Comparison of ENCODE assay signal across 11 cellular contexts in the genomic region with DNA sequence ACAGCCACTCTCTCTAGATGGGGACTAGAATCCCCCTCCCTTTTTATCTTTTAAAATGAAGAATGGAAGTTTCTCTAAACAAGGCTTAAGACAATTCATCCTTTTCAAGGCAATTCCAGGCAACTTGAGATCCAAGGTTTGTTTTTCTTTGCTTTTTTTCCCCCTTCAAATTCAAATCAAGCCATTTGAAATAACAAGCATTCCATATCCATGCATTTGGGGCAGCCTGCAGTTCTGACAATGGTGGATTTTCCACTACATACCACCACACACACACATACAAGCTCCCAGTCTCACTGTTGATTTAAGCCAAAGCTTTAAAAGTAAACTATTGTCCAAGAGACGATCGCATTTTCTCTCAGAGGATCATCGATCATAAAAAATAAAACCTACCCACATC. TPM values are rescaled to one million over a fixed set of nuclear protein-coding genes. Genes with fewer than 3 reads are reported as not detected.
DNase-seq lines count a peak whose midpoint lies in the region; ATAC-seq and TF ChIP-seq lines count a peak whose summit lies in the region.
"Had no signal": no experiment of that assay in that cellular context is flagged by ENCODE, and none has a peak within 500 bp of the region (broad histone marks: within the 10 kb centered on the region; RNA-seq: fewer than 3 reads in every experiment).

No MANE protein-coding gene starts in this region.

- H3K27me3 Mint-ChIP-seq in endodermal cell (ENCODE audit: insufficient read depth): peaks cover 21% of the 10 kb centered on the region
- H3K27me3 Mint-ChIP-seq in mesothelial cell of epicardium (ENCODE audit: low read depth): peaks cover 55% of the 10 kb centered on the region
- H3K27me3 Mint-ChIP-seq: activated CD4-positive, alpha-beta T cell treated with anti-CD3 and anti-CD28 coated beads, Interleukin-2, amount 10 ng/mL, durations not matched to agents 7 days and 5 days; activated naive CD4-positive, alpha-beta T cell treated with anti-CD3 and anti-CD28 coated beads, Interleukin-2, amount 10 ng/mL, durations not matched to agents 7 days and 5 days had no signal

- ATAC-seq in right lobe of liver: no peak
- no peak for ATAC-seq in gastroesophageal sphincter

- H3K4me1 ChIP-seq in A673 (ENCODE audit: insufficient read depth, low read length, poor library complexity, severe bottlenecking): peaks cover 15% of the 10 kb centered on the region
- H3K4me1 ChIP-seq in Karpas-422 (ENCODE audit: low read length): peaks cover 35% of the 10 kb centered on the region
- H3K4me1 ChIP-seq in endodermal cell (ENCODE audit: control insufficient read depth, insufficient read depth, low read length): peaks cover 3% of the 10 kb centered on the region
- no peaks in the 10 kb centered on the region for H3K4me1 ChIP-seq in right lobe of liver
- H3K4me1 ChIP-seq in gastroesophageal sphincter: peaks cover 0 to 11% (median 3%) of the 10 kb centered on the region in 3 donors
- H3K4me1 ChIP-seq: BLaER1 had no signal

- peak overlapping the region; percentile 33 for H3K9ac ChIP-seq in Karpas-422 (ENCODE audit: low read length)
- H3K9ac ChIP-seq in endodermal cell (ENCODE audit: extremely low read depth, low read length, poor library complexity, severe bottlenecking): no peak overlapping the region
- H3K9ac ChIP-seq: BLaER1 had no signal

- H3K4me3 ChIP-seq in A673 (ENCODE audit: low read depth, low read length, poor library complexity, severe bottlenecking): peak overlapping the region; percentile 57
- peak overlapping the region; percentile 20; the same call in 1 of the 2 replicates for H3K4me3 ChIP-seq in Karpas-422 (ENCODE audit: low read length)
- peak overlapping the region; percentile 57 for H3K4me3 ChIP-seq in endodermal cell (ENCODE audit: low read length)
- H3K4me3 ChIP-seq in lower leg skin (ENCODE audit: low read depth, poor library complexity, severe bottlenecking): no peak overlapping the region
- H3K4me3 ChIP-seq in right lobe of liver: no peak overlapping the region
- no peak overlapping the region for H3K4me3 ChIP-seq in gastroesophageal sphincter
- H3K4me3 ChIP-seq: BLaER1 had no signal

- TF ChIP-seq EP300 in gastroesophageal sphincter (IDR thresholded peaks at IDR 0.05): no peak

- BruUV-seq in A673 (replicated peaks; lab: Mats Ljungman, UMichigan): TSS peak; percentile 89

- H3K4me2 ChIP-seq in Karpas-422 (ENCODE audit: low read depth, low read length, poor library complexity, severe bottlenecking): peak overlapping the region; percentile 66
- H3K4me2 ChIP-seq: BLaER1 had no signal

- H3K4me3 Mint-ChIP-seq in endodermal cell (peak overlapping the region; percentile 44), mesothelial cell of epicardium (peak overlapping the region; percentile 60)
- H3K4me3 Mint-ChIP-seq: activated CD4-positive, alpha-beta T cell treated with anti-CD3 and anti-CD28 coated beads, Interleukin-2, amount 10 ng/mL, durations not matched to agents 7 days and 5 days; activated naive CD4-positive, alpha-beta T cell treated with anti-CD3 and anti-CD28 coated beads, Interleukin-2, amount 10 ng/mL, durations not matched to agents 7 days and 5 days had no signal

- peak overlapping the region; percentile 66 for H3K27ac ChIP-seq in A673 (ENCODE audit: low read depth, low read length, poor library complexity, severe bottlenecking)
- H3K27ac ChIP-seq in Karpas-422 (ENCODE audit: low read length): peak overlapping the region; percentile 63
- H3K27ac ChIP-seq in endodermal cell (ENCODE audit: low read depth, low read length): no peak overlapping the region
- no peak overlapping the region for H3K27ac ChIP-seq in right lobe of liver
- no peak overlapping the region for H3K27ac ChIP-seq in gastroesophageal sphincter
- H3K27ac ChIP-seq: BLaER1 had no signal

- no peaks in the 10 kb centered on the region for H3K36me3 Mint-ChIP-seq in endodermal cell (ENCODE audit: low read depth)
- H3K36me3 Mint-ChIP-seq in mesothelial cell of epicardium: no peaks in the 10 kb centered on the region

- H3K27me3 ChIP-seq in A673 (replicated peaks; ENCODE audit: insufficient read depth, low read depth, low read length, poor library complexity): no peaks in the 10 kb centered on the region
- no peaks in the 10 kb centered on the region for H3K27me3 ChIP-seq in Karpas-422 (ENCODE audit: low read length)
- no peaks in the 10 kb centered on the region for H3K27me3 ChIP-seq in endodermal cell (ENCODE audit: control insufficient read depth, insufficient read depth, low read length, poor library complexity, severe bottlenecking)
- H3K27me3 ChIP-seq in right lobe of liver: peaks cover 0 to 3% of the 10 kb centered on the region in 2 donors
- peaks cover 71% of the 10 kb centered on the region for H3K27me3 ChIP-seq in gastroesophageal sphincter
- H3K27me3 ChIP-seq: BLaER1 had no signal

- DNase-seq in A673 (ENCODE audit: low spot score) (no peak), Karpas-422 (no peak), endodermal cell (no peak), mesothelial cell of epicardium (ENCODE audit: low spot score in 2 of 2, unreplicated experiment in 2 of 2) (no peak), lower leg skin (ENCODE audit: low spot score in 2 of 2) (no peak), right lobe of liver (no peak), SK-N-DZ (ENCODE audit: low spot score) (no peak)

- CTCF ChIA-PET in A673 (lab: Charles Lee): interaction anchor here (0.6 to 1.9 kb wide), 15 partner anchors 8 to 400 kb away, joined by 3 to 18 read pairs (median 3); no protein-coding TSS in a partner anchor

- POLR2A ChIA-PET in A673 (lab: Charles Lee; ENCODE audit: low non-redundant PET): interaction anchor here (0.6 kb wide), 1 partner anchor 193 kb away, joined by 3 read pairs; no protein-coding TSS in a partner anchor

- TF ChIP-seq POLR2A in lower leg skin (IDR thresholded peaks at IDR 0.05) (no peak), right lobe of liver (IDR thresholded peaks at IDR 0.05) (no peak), gastroesophageal sphincter (IDR thresholded peaks at IDR 0.05) (no peak)

- H2AFZ ChIP-seq in Karpas-422 (ENCODE audit: low read length): no peak overlapping the region

- H3K9me2 ChIP-seq in Karpas-422 (replicated peaks; ENCODE audit: insufficient read depth, low read length): no peaks in the 10 kb centered on the region

- H3K4me1 Mint-ChIP-seq in endodermal cell (peaks cover 33% of the 10 kb centered on the region), mesothelial cell of epicardium (peaks cover 13% of the 10 kb centered on the region)
- H3K4me1 Mint-ChIP-seq: activated CD4-positive, alpha-beta T cell treated with anti-CD3 and anti-CD28 coated beads, Interleukin-2, amount 10 ng/mL, durations not matched to agents 7 days and 5 days; activated naive CD4-positive, alpha-beta T cell treated with anti-CD3 and anti-CD28 coated beads, Interleukin-2, amount 10 ng/mL, durations not matched to agents 7 days and 5 days had no signal

- no peaks in the 10 kb centered on the region for H3K36me3 ChIP-seq in A673 (ENCODE audit: insufficient read depth, low read length, poor library complexity, severe bottlenecking)
- H3K36me3 ChIP-seq in Karpas-422 (ENCODE audit: insufficient read depth, low read length): peaks cover 9% of the 10 kb centered on the region
- no peaks in the 10 kb centered on the region for H3K36me3 ChIP-seq in endodermal cell (ENCODE audit: control insufficient read depth, insufficient read depth, low read length)
- H3K36me3 ChIP-seq in right lobe of liver: no peaks in the 10 kb centered on the region
- H3K36me3 ChIP-seq in gastroesophageal sphincter: no peaks in the 10 kb centered on the region

- H4K20me1 ChIP-seq in Karpas-422 (ENCODE audit: insufficient read depth, low read depth, low read length): no peaks in the 10 kb centered on the region
- H4K20me1 ChIP-seq: BLaER1 had no signal

- TF ChIP-seq CTCF in A673 (conservative IDR thresholded peaks at IDR 0.05; ENCODE audit: low read depth, low read length): no peak
- no peak for TF ChIP-seq CTCF in endodermal cell (conservative IDR thresholded peaks at IDR 0.05)
- TF ChIP-seq CTCF in mesothelial cell of epicardium (IDR thresholded peaks at IDR 0.05; ENCODE audit: unreplicated experiment): no peak
- TF ChIP-seq CTCF in lower leg skin (IDR thresholded peaks at IDR 0.05): no peak
- no peak for TF ChIP-seq CTCF in right lobe of liver (IDR thresholded peaks at IDR 0.05)
- no peak for TF ChIP-seq CTCF in gastroesophageal sphincter (IDR thresholded peaks at IDR 0.05)

- H3K27ac Mint-ChIP-seq in endodermal cell (no peak overlapping the region), mesothelial cell of epicardium (no peak overlapping the region)
- H3K27ac Mint-ChIP-seq: activated CD4-positive, alpha-beta T cell treated with anti-CD3 and anti-CD28 coated beads, Interleukin-2, amount 10 ng/mL, durations not matched to agents 7 days and 5 days; activated naive CD4-positive, alpha-beta T cell treated with anti-CD3 and anti-CD28 coated beads, Interleukin-2, amount 10 ng/mL, durations not matched to agents 7 days and 5 days had no signal

- intact Hi-C loops in A673 (cut with micrococcal nuclease; ENCODE audit: unreplicated experiment) (loop anchor here (1.0 to 5.0 kb wide), 2 partner anchors 178 to 278 kb away; no protein-coding TSS in a partner anchor), lower leg skin (cut with DNase I; ENCODE audit: low total_unique reads) (no loop called here), right lobe of liver (cut with DNase I) (no loop called here)

- 19% methylated on average over 3 of the region's 3 CpGs; no CpG with 5 or more reads in 1 of the 2 experiments for WGBS in endodermal cell (ENCODE audit: insufficient coverage in 1 of 2, insufficient read length in 1 of 2), 2 experiments
- WGBS in lower leg skin, 2 donors: 17% methylated on average over 3 of the region's 3 CpGs
- 19% methylated on average over 3 of the region's 3 CpGs for WGBS in right lobe of liver (ENCODE audit: insufficient coverage, low coverage, low lambda C conversion rate, missing lambda C conversion rate)
- WGBS in gastroesophageal sphincter (ENCODE audit: low coverage in 1 of 2), 2 donors: 6 to 29% methylated on average over 3 of the region's 3 CpGs

- 0 out of 2 replicates have a peak, but pooled peaks cover 9% of the 10 kb centered on the region for H3K79me2 ChIP-seq in Karpas-422 (ENCODE audit: low read length)

- H3K9me3 Mint-ChIP-seq in endodermal cell: no peaks in the 10 kb centered on the region
- no peaks in the 10 kb centered on the region for H3K9me3 Mint-ChIP-seq in mesothelial cell of epicardium
- H3K9me3 Mint-ChIP-seq: activated CD4-positive, alpha-beta T cell treated with anti-CD3 and anti-CD28 coated beads, Interleukin-2, amount 10 ng/mL, durations not matched to agents 7 days and 5 days; activated naive CD4-positive, alpha-beta T cell treated with anti-CD3 and anti-CD28 coated beads, Interleukin-2, amount 10 ng/mL, durations not matched to agents 7 days and 5 days had no signal

- H3K9me3 ChIP-seq in A673 (ENCODE audit: low read depth, low read length, poor library complexity, severe bottlenecking): no peaks in the 10 kb centered on the region
- no peaks in the 10 kb centered on the region for H3K9me3 ChIP-seq in Karpas-422 (ENCODE audit: low read length)
- H3K9me3 ChIP-seq in endodermal cell (ENCODE audit: control insufficient read depth, low read length): no peaks in the 10 kb centered on the region
- H3K9me3 ChIP-seq in right lobe of liver: no peaks in the 10 kb centered on the region
- H3K9me3 ChIP-seq in gastroesophageal sphincter: no peaks in the 10 kb centered on the region
- H3K9me3 ChIP-seq: BLaER1 had no signal

RNA-seq across cellular contexts. Expression of gene INSYN2B, which starts 0.4 kb away (rescaled TPM):
- total RNA-seq in A673 (2021) (5.6 and 10.8 TPM in 2 replicates), endodermal cell (not detected), mesothelial cell of epicardium (0.49 to 0.61 TPM (median 0.56 TPM) in 3 replicates), lower leg skin (1 to 10 TPM in 2 of 4 donors, under 1 TPM in 2; 0.15 to 2.0 (median 0.82) TPM), right lobe of liver (under 1 TPM in 2 of 6 experiments, not detected in 4; 0.09 to 0.13 TPM), gastroesophageal sphincter (not detected)
- total RNA-seq in Karpas-422 (2014; rRNA removed; shearing (Covaris generic); ENCODE audit: low replicate concordance): 0.07 TPM in 1 of 2 replicates, not detected in the other
- 0.57 TPM for polyA plus RNA-seq in endodermal cell (2013, experiment 1 of 2)
- 0.50 TPM for polyA plus RNA-seq in endodermal cell (2013, experiment 2 of 2)
- not detected in 2 replicates for polyA plus RNA-seq in SK-N-DZ (2014; cell fraction: cytosol; rRNA removed)
- 0.09 and 0.41 TPM in 2 replicates for polyA plus RNA-seq in SK-N-DZ (2014; cell fraction: nucleus; rRNA removed)
- total RNA-seq: activated CD4-positive, alpha-beta T cell treated with anti-CD3 and anti-CD28 coated beads, Interleukin-2, amount 10 ng/mL, durations not matched to agents 7 days and 5 days had no signal

Comparison
In these comparisons a context has a peak if more than half of its experiments do, and no peak if none do; other contexts are left out.
1. H3K27ac ChIP-seq: peak in A673 (single experiment) and Karpas-422 (single experiment); none in endodermal cell (single experiment), right lobe of liver (0 of 3) and gastroesophageal sphincter (0 of 4).
2. H3K4me3 ChIP-seq: peak in A673 (single experiment), Karpas-422 (single experiment) and endodermal cell (single experiment); none in lower leg skin (single experiment), right lobe of liver (0 of 3) and gastroesophageal sphincter (0 of 2).